ENCODE assay signal across 18 cellular contexts in the genomic region with DNA sequence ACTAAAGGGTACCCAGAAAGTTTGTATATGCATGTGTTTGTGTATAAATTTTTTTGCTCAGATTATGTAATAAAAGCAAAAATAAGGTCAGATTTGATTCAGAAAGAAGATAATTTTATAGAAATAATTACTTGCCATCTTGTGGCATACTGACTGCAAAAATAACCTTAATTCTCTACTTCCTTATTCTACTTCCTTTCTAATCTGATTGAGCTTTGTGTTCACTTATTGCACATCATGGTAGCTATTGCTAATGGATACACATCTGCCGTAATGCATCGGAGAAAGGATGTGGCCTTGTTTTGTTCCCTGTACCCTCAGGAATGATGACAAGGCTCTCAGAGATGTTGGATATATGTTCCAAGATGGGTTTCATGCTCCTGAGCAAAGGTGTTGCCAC.
"Had no signal": no experiment of that assay in that cellular context is flagged by ENCODE, and none has a peak within 500 bp of the region (broad histone marks: within the 10 kb centered on the region; RNA-seq: fewer than 3 reads in every experiment).

No MANE protein-coding gene starts in this region.

- DNase-seq: activated CD4-positive, alpha-beta memory T cell treated with anti-CD3 and anti-CD28 coated beads for 36 hours; activated CD4-positive, alpha-beta T cell treated with anti-CD3 and anti-CD28 coated beads for 36 hours; activated gamma-delta T cell treated with Interleukin-2 at 50 U/mL for 16 hours; activated T-cell treated with anti-CD3 and anti-CD28 coated beads for 4 hours; adrenal gland; cerebellar nuclear complex; cortex of kidney; erythroblast; foreskin melanocyte; retina; spleen; stimulated activated CD4-positive, alpha-beta T cell treated with anti-CD3 and anti-CD28 coated beads, Interleukin-4, amount 100 ng/mL, for 4 hours; stimulated activated naive CD4-positive, alpha-beta T cell; T-helper 9 cell had no signal

- H3K4me1 Mint-ChIP-seq: activated CD4-positive, alpha-beta T cell treated with anti-CD3 and anti-CD28 coated beads for 36 hours; neural crest cell had no signal

- H3K27ac ChIP-seq: adrenal gland, breast epithelium, spleen had no signal

- H3K9me3 ChIP-seq: adrenal gland, breast epithelium, spleen had no signal

- H3K27ac Mint-ChIP-seq: activated CD4-positive, alpha-beta memory T cell treated with anti-CD3 and anti-CD28 coated beads for 36 hours; activated CD4-positive, alpha-beta T cell treated with anti-CD3 and anti-CD28 coated beads for 36 hours; activated naive CD4-positive, alpha-beta T cell treated with anti-CD3 and anti-CD28 coated beads, Interleukin-2, amount 50 U/mL, for 72 hours; activated T-helper 1 cell treated with anti-CD3 and anti-CD28 coated beads, Interleukin-12 subunit alpha, Interleukin-12 subunit beta, Interleukin-2, Interleukin-4 antibody, amounts not matched to agents 30 ng/mL and 10 ng/mL and 1 ng/mL, durations not matched to agents 14 hours and 24 hours and 36 hours had no signal

- H3K36me3 Mint-ChIP-seq: activated CD4-positive, alpha-beta memory T cell treated with anti-CD3 and anti-CD28 coated beads for 36 hours had no signal

- H3K9me3 Mint-ChIP-seq: activated CD4-positive, alpha-beta memory T cell treated with anti-CD3 and anti-CD28 coated beads for 36 hours; activated naive CD4-positive, alpha-beta T cell treated with anti-CD3 and anti-CD28 coated beads, Interleukin-2, amount 50 U/mL, for 72 hours; activated T-helper 1 cell treated with anti-CD3 and anti-CD28 coated beads, Interleukin-12 subunit alpha, Interleukin-12 subunit beta, Interleukin-2, Interleukin-4 antibody, amounts not matched to agents 30 ng/mL and 10 ng/mL and 1 ng/mL, durations not matched to agents 14 hours and 24 hours and 36 hours; neural crest cell had no signal

- H3K4me1 ChIP-seq: adrenal gland, breast epithelium, spleen had no signal

- ATAC-seq: activated CD4-positive, alpha-beta T cell treated with anti-CD3 and anti-CD28 coated beads for 36 hours; activated naive CD4-positive, alpha-beta T cell treated with anti-CD3 and anti-CD28 coated beads, Interleukin-2, amount 50 U/mL, for 72 hours had no signal

- H3K4me3 ChIP-seq: adrenal gland, breast epithelium, spleen had no signal

- H3K36me3 ChIP-seq: adrenal gland, breast epithelium, spleen had no signal

- H3K27me3 ChIP-seq: adrenal gland, breast epithelium, spleen had no signal

- H3K4me3 Mint-ChIP-seq: activated CD4-positive, alpha-beta memory T cell treated with anti-CD3 and anti-CD28 coated beads for 36 hours; activated CD4-positive, alpha-beta T cell treated with anti-CD3 and anti-CD28 coated beads for 36 hours; activated T-helper 1 cell treated with anti-CD3 and anti-CD28 coated beads, Interleukin-12 subunit alpha, Interleukin-12 subunit beta, Interleukin-2, Interleukin-4 antibody, amounts not matched to agents 30 ng/mL and 10 ng/mL and 1 ng/mL, durations not matched to agents 14 hours and 24 hours and 36 hours; neural crest cell had no signal
